In the genomic region with DNA sequence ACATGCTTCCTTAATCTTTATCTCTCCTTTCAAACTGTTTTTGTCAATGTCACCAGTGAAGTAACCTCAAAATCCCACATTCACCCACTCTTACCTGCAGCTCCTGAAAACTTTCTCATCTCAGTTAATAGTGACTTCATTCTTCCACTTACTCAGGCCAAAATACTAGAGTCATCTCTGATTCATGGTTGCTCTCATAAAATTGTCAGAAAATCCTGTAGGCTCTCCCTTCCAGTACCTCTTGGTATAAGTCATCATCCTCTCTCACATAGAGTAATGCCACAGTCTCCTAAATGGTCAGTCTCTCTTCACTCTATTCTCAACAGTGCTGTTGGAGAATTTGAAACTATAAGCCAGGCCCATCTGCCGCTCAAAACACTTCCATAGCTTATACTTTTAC, we compare ENCODE assay signal across 25 cellular contexts. TPM values are rescaled to one million over a fixed set of nuclear protein-coding genes. Genes with fewer than 3 reads are reported as not detected.
DNase-seq lines count a peak whose midpoint lies in the region; ATAC-seq and TF ChIP-seq lines count a peak whose summit lies in the region.
"Had no signal": no experiment of that assay in that cellular context is flagged by ENCODE, and none has a peak within 500 bp of the region (broad histone marks: within the 10 kb centered on the region; RNA-seq: fewer than 3 reads in every experiment).

No MANE protein-coding gene starts in this region.

- no peaks in the 10 kb centered on the region for H3K27me3 Mint-ChIP-seq in activated CD4-positive, alpha-beta T cell treated with anti-CD3 and anti-CD28 coated beads, Interleukin-2, amount 10 ng/mL, durations not matched to agents 24 days and 14 days
- no peaks in the 10 kb centered on the region for H3K27me3 Mint-ChIP-seq in activated CD4-positive, alpha-beta T cell treated with anti-CD3 and anti-CD28 coated beads, Interleukin-2, amount 10 ng/mL, durations not matched to agents 7 days and 5 days

- H3K36me3 Mint-ChIP-seq in activated CD4-positive, alpha-beta T cell treated with anti-CD3 and anti-CD28 coated beads, Interleukin-2, amount 10 ng/mL, durations not matched to agents 24 days and 14 days (ENCODE audit: low read depth) = no peaks in the 10 kb centered on the region
- no peaks in the 10 kb centered on the region for H3K36me3 Mint-ChIP-seq in activated CD4-positive, alpha-beta T cell treated with anti-CD3 and anti-CD28 coated beads, Interleukin-2, amount 10 ng/mL, durations not matched to agents 7 days and 5 days (ENCODE audit: low read depth)
- H3K36me3 Mint-ChIP-seq: WTC11 had no signal

- intact Hi-C loops in activated CD4-positive, alpha-beta T cell treated with anti-CD3 and anti-CD28 coated beads, Interleukin-2, amount 10 ng/mL, durations not matched to agents 24 days and 14 days (cut with micrococcal nuclease) = loop anchor here (1.0 kb wide), 1 partner anchor 22 kb away; no protein-coding TSS in a partner anchor
- intact Hi-C loops in sciatic nerve (cut with DNase I) = no loop called here

- TF ChIP-seq CTCF in foreskin fibroblast (IDR thresholded peaks at IDR 0.05; ENCODE audit: low read depth, low read length) = no peak

- POLR2A ChIA-PET in activated CD4-positive, alpha-beta T cell treated with anti-CD3 and anti-CD28 coated beads, Interleukin-2, amount 10 ng/mL, durations not matched to agents 7 days and 5 days (lab: Charles Lee) = no interaction called here

- no peak for ATAC-seq in sciatic nerve
- ATAC-seq: K562, WTC11 had no signal

- no peak for DNase-seq in activated CD4-positive, alpha-beta T cell treated with anti-CD3 and anti-CD28 coated beads, Interleukin-2, amount 10 ng/mL, durations not matched to agents 24 days and 14 days
- DNase-seq in activated CD4-positive, alpha-beta T cell treated with anti-CD3 and anti-CD28 coated beads, Interleukin-2, amount 10 ng/mL, durations not matched to agents 7 days and 5 days = no peak
- DNase-seq in GM04503 (ENCODE audit: low read depth) (peak; percentile 18), RPMI7951 (ENCODE audit: low read depth) (peak; percentile 9), foreskin fibroblast (peak; percentile 43 to 73), sciatic nerve (ENCODE audit: low spot score) (no peak), SW480 (ENCODE audit: low spot score) (no peak)
- no peak for DNase-seq in activated CD8-positive, alpha-beta memory T cell treated with anti-CD3 and anti-CD28 coated beads, Interleukin-2, amount 50 U/mL, for 48 hours
- DNase-seq: 8988T, amniotic stem cell, caudate nucleus, erythroblast, NCI-H1694 treated with DMSO at 0.1 percent for 48 hours, NCI-H446, testis had no signal

- H3K9me3 Mint-ChIP-seq in activated CD4-positive, alpha-beta T cell treated with anti-CD3 and anti-CD28 coated beads, Interleukin-2, amount 10 ng/mL, durations not matched to agents 24 days and 14 days = no peaks in the 10 kb centered on the region
- no peaks in the 10 kb centered on the region for H3K9me3 Mint-ChIP-seq in activated CD4-positive, alpha-beta T cell treated with anti-CD3 and anti-CD28 coated beads, Interleukin-2, amount 10 ng/mL, durations not matched to agents 7 days and 5 days
- H3K9me3 Mint-ChIP-seq: activated T-helper 2 cell treated with anti-CD3 and anti-CD28 coated beads, Interferon-gamma antibody, Interleukin-2, Interleukin-4, amounts not matched to agents 10 μg/mL and 5 μg/mL and 100 μg/mL, durations not matched to agents 14 hours and 24 hours and 36 hours had no signal

- CTCF ChIA-PET in activated CD4-positive, alpha-beta T cell treated with anti-CD3 and anti-CD28 coated beads, Interleukin-2, amount 10 ng/mL, durations not matched to agents 7 days and 5 days (lab: Charles Lee) = no interaction called here

- no peak overlapping the region for H3K4me3 ChIP-seq in foreskin fibroblast (ENCODE audit: low read depth in 1 of 2, low read length in 2 of 2)
- H3K4me3 ChIP-seq: BLaER1, K562, testis, vagina had no signal

- H3K4me3 Mint-ChIP-seq in activated CD4-positive, alpha-beta T cell treated with anti-CD3 and anti-CD28 coated beads, Interleukin-2, amount 10 ng/mL, durations not matched to agents 24 days and 14 days = no peak overlapping the region
- H3K4me3 Mint-ChIP-seq in activated CD4-positive, alpha-beta T cell treated with anti-CD3 and anti-CD28 coated beads, Interleukin-2, amount 10 ng/mL, durations not matched to agents 7 days and 5 days = no peak overlapping the region
- H3K4me3 Mint-ChIP-seq: WTC11 had no signal

- peak overlapping the region; percentile 1 for H3K27ac Mint-ChIP-seq in activated CD4-positive, alpha-beta T cell treated with anti-CD3 and anti-CD28 coated beads, Interleukin-2, amount 10 ng/mL, durations not matched to agents 24 days and 14 days
- H3K27ac Mint-ChIP-seq in activated CD4-positive, alpha-beta T cell treated with anti-CD3 and anti-CD28 coated beads, Interleukin-2, amount 10 ng/mL, durations not matched to agents 7 days and 5 days = no peak overlapping the region
- H3K27ac Mint-ChIP-seq: activated T-helper 2 cell treated with anti-CD3 and anti-CD28 coated beads, Interferon-gamma antibody, Interleukin-2, Interleukin-4, amounts not matched to agents 10 μg/mL and 5 μg/mL and 100 μg/mL, durations not matched to agents 14 hours and 24 hours and 36 hours; WTC11 had no signal

- H3K4me1 Mint-ChIP-seq in activated CD4-positive, alpha-beta T cell treated with anti-CD3 and anti-CD28 coated beads, Interleukin-2, amount 10 ng/mL, durations not matched to agents 24 days and 14 days = peaks cover 4% of the 10 kb centered on the region
- no peaks in the 10 kb centered on the region for H3K4me1 Mint-ChIP-seq in activated CD4-positive, alpha-beta T cell treated with anti-CD3 and anti-CD28 coated beads, Interleukin-2, amount 10 ng/mL, durations not matched to agents 7 days and 5 days

RNA-seq across cellular contexts. Expression of gene POU1F1, which starts 34.9 kb away (rescaled TPM):
- not detected in 2 replicates for total RNA-seq in activated CD4-positive, alpha-beta T cell treated with anti-CD3 and anti-CD28 coated beads, Interleukin-2, amount 10 ng/mL, durations not matched to agents 24 days and 14 days
- total RNA-seq in activated CD4-positive, alpha-beta T cell treated with anti-CD3 and anti-CD28 coated beads, Interleukin-2, amount 10 ng/mL, durations not matched to agents 7 days and 5 days = not detected
- not detected in 2 replicates for total RNA-seq in RPMI7951 (2014; rRNA removed; shearing (Covaris generic))
- total RNA-seq in sciatic nerve = not detected
- total RNA-seq: activated T-helper 2 cell treated with anti-CD3 and anti-CD28 coated beads, Interferon-gamma antibody, Interleukin-2, Interleukin-4, amounts not matched to agents 10 μg/mL and 5 μg/mL and 100 μg/mL, durations not matched to agents 14 hours and 24 hours and 36 hours; dermis microvascular lymphatic vessel endothelial cell; K562; kidney epithelial cell; lung microvascular endothelial cell; SK-MEL-5; T-helper 2 cell treated with Interferon-gamma antibody and Interleukin-4, amounts not matched to agents 100 ng/mL and 5 ng/mL, for 36 hours; testis; vagina; WTC11 had no signal

Comparison
In these comparisons a context has a peak if more than half of its experiments do, and no peak if none do; other contexts are left out.
1. DNase-seq: peak in GM04503 (single experiment), RPMI7951 (single experiment) and foreskin fibroblast (2 of 2); none in activated CD4-positive, alpha-beta T cell treated with anti-CD3 and anti-CD28 coated beads, Interleukin-2, amount 10 ng/mL, durations not matched to agents 24 days and 14 days (single experiment), activated CD4-positive, alpha-beta T cell treated with anti-CD3 and anti-CD28 coated beads, Interleukin-2, amount 10 ng/mL, durations not matched to agents 7 days and 5 days (single experiment), sciatic nerve (single experiment), SW480 (single experiment) and activated CD8-positive, alpha-beta memory T cell treated with anti-CD3 and anti-CD28 coated beads, Interleukin-2, amount 50 U/mL, for 48 hours (single experiment).